ENCODE assay signal across 1 cellular context in genomic region chr20:663315-664090, GRCh38.
A peak's percentile ranks its signal among the peaks of the same experiment; 100 is the strongest.
TF ChIP-seq lines count a peak whose summit lies in the region.

No MANE protein-coding gene starts in this region.

TF ChIP-seq in K562, 482 proteins besides CTCF, POLR2A, EP300 and RAD21:
- TF ChIP-seq ZBTB33 (CRISPR knock-in tag; IDR thresholded peaks at IDR 0.05), result peak; percentile 96
- no peak for TF ChIP-seq SMARCA5 (IDR thresholded peaks at IDR 0.05)
